In the genomic region with DNA sequence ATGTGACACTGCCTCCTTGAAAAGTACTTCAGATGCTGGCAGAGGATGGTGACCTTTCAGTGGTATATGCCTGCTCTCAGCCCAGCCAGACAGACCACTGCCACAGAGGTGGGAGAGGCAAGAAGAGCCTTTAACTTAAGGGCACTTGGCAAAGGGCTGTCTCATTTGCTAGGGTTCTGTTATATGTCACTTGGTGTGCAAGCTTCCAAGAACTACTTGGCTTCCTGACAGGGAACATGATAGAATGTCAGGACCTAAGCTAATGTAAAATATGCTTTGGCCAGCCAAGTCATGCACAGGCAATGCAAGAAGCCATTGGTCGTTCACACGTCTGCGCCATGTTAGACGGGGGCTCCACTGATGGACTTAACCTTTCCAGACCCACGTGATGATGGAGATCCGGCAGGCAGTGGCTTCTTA, we compare ENCODE assay signal across 13 cellular contexts. TPM values are rescaled to one million over a fixed set of nuclear protein-coding genes. Genes with fewer than 3 reads are reported as not detected.
A peak's percentile ranks its signal among the peaks of the same experiment; 100 is the strongest.
DNase-seq lines count a peak whose midpoint lies in the region; ATAC-seq and TF ChIP-seq lines count a peak whose summit lies in the region.
"Had no signal": no experiment of that assay in that cellular context is flagged by ENCODE, and none has a peak within 500 bp of the region (broad histone marks: within the 10 kb centered on the region; RNA-seq: fewer than 3 reads in every experiment).

No MANE protein-coding gene starts in this region.

- peak overlapping the region; percentile 50 to 89 (median 81) for H3K27ac ChIP-seq in heart right ventricle
- H3K27ac ChIP-seq in psoas muscle: peak overlapping the region; percentile 86

- ATAC-seq in stimulated activated naive CD8-positive, alpha-beta T cell treated with anti-CD3 and anti-CD28 coated beads, Interleukin-15, Interleukin-2, amounts not matched to agents 100 U/mL and 50 U/mL, for 24 hours: peak; percentile 22
- no peak for ATAC-seq in stimulated activated naive CD8-positive, alpha-beta T cell treated with anti-CD3 and anti-CD28 coated beads, Interleukin-15, amount 100 ng/mL, for 72 hours
- ATAC-seq in heart right ventricle (peak; percentile 69 to 90 (median 81)), psoas muscle (peak; percentile 73 to 79 (median 74)), HG02970 (IDR thresholded peaks at IDR 0.05; ENCODE audit: low FRiP score, unreplicated experiment) (no peak)

- H3K27me3 ChIP-seq in heart right ventricle: no peaks in the 10 kb centered on the region
- no peaks in the 10 kb centered on the region for H3K27me3 ChIP-seq in psoas muscle (ENCODE audit: insufficient read depth in 3 of 3, low read length in 2 of 3)

- TF ChIP-seq CTCF in heart right ventricle (IDR thresholded peaks at IDR 0.05): no peak
- no peak for TF ChIP-seq CTCF in psoas muscle (IDR thresholded peaks at IDR 0.05)

- H3K36me3 ChIP-seq in heart right ventricle (no peaks in the 10 kb centered on the region), psoas muscle (ENCODE audit: insufficient read depth in 1 of 2, low read depth in 1 of 2) (no peaks in the 10 kb centered on the region)

- H3K27ac Mint-ChIP-seq in stimulated activated naive CD8-positive, alpha-beta T cell treated with anti-CD3 and anti-CD28 coated beads, Interleukin-15, amount 100 ng/mL, for 72 hours: no peak overlapping the region
- H3K27ac Mint-ChIP-seq in activated naive CD4-positive, alpha-beta T cell treated with anti-CD3 and anti-CD28 coated beads for 36 hours: no peak overlapping the region
- H3K27ac Mint-ChIP-seq: H9 had no signal

- H3K4me3 ChIP-seq in heart right ventricle (no peak overlapping the region), psoas muscle (no peak overlapping the region)

- peaks cover 0 to 83% (median 26%) of the 10 kb centered on the region in 9 donors for H3K4me1 ChIP-seq in heart right ventricle
- H3K4me1 ChIP-seq in psoas muscle: peaks cover 75% of the 10 kb centered on the region

- H3K9me3 ChIP-seq in heart right ventricle: peaks cover 0 to 3% (median 0%) of the 10 kb centered on the region in 11 donors
- H3K9me3 ChIP-seq in psoas muscle: no peaks in the 10 kb centered on the region

- WGBS in heart right ventricle, 2 donors: 31 to 62% methylated on average over 6 of the region's 6 CpGs
- 30 to 38% (median 31%) methylated on average over 6 of the region's 6 CpGs for WGBS in psoas muscle, 3 donors

- DNase-seq in stimulated activated naive CD8-positive, alpha-beta T cell treated with anti-CD3 and anti-CD28 coated beads, Interleukin-15, Interleukin-2, amounts not matched to agents 100 U/mL and 50 U/mL, for 24 hours: no peak
- DNase-seq in stimulated activated naive CD8-positive, alpha-beta T cell treated with anti-CD3 and anti-CD28 coated beads, Interleukin-15, amount 100 ng/mL, for 72 hours: no peak
- DNase-seq in heart right ventricle: peak; percentile 37 to 69
- peak; percentile 32 to 81 for DNase-seq in psoas muscle
- DNase-seq in NCI-H1930 (lab: John Stamatoyannopoulos, UW): no peak
- DNase-seq in activated naive CD4-positive, alpha-beta T cell treated with anti-CD3 and anti-CD28 coated beads for 36 hours: no peak
- no peak for DNase-seq in COLO668 (lab: John Stamatoyannopoulos, UW; ENCODE audit: unreplicated experiment)
- DNase-seq: C1 segment of cervical spinal cord, H9, NCI-H1436, NCI-H2081 treated with DMSO at 0.1 percent for 48 hours, NCI-H524 had no signal

- no peak overlapping the region for H3K4me3 Mint-ChIP-seq in stimulated activated naive CD8-positive, alpha-beta T cell treated with anti-CD3 and anti-CD28 coated beads, Interleukin-15, amount 100 ng/mL, for 72 hours
- H3K4me3 Mint-ChIP-seq in activated naive CD4-positive, alpha-beta T cell treated with anti-CD3 and anti-CD28 coated beads for 36 hours: no peak overlapping the region
- H3K4me3 Mint-ChIP-seq: H9 had no signal

- no peaks in the 10 kb centered on the region for H3K36me3 Mint-ChIP-seq in activated naive CD4-positive, alpha-beta T cell treated with anti-CD3 and anti-CD28 coated beads for 36 hours (ENCODE audit: low read depth)

- intact Hi-C loops in heart right ventricle (cut with DNase I) (loop anchor here in 1 of 10 donors (5.0 kb wide), 1 partner anchor 39 kb away; no protein-coding TSS in a partner anchor), psoas muscle (cut with DNase I) (no loop called here)
- intact Hi-C loops in activated naive CD4-positive, alpha-beta T cell treated with anti-CD3 and anti-CD28 coated beads for 36 hours (cut with micrococcal nuclease): no loop called here

- no peaks in the 10 kb centered on the region for H3K9me3 Mint-ChIP-seq in stimulated activated naive CD8-positive, alpha-beta T cell treated with anti-CD3 and anti-CD28 coated beads, Interleukin-15, amount 100 ng/mL, for 72 hours
- H3K9me3 Mint-ChIP-seq in activated naive CD4-positive, alpha-beta T cell treated with anti-CD3 and anti-CD28 coated beads for 36 hours: no peaks in the 10 kb centered on the region
- H3K9me3 Mint-ChIP-seq: H9 had no signal

- CTCF ChIA-PET in activated naive CD4-positive, alpha-beta T cell treated with anti-CD3 and anti-CD28 coated beads for 36 hours (lab: Charles Lee): no interaction called here

- no peaks in the 10 kb centered on the region for H3K27me3 Mint-ChIP-seq in stimulated activated naive CD8-positive, alpha-beta T cell treated with anti-CD3 and anti-CD28 coated beads, Interleukin-15, amount 100 ng/mL, for 72 hours
- no peaks in the 10 kb centered on the region for H3K27me3 Mint-ChIP-seq in activated naive CD4-positive, alpha-beta T cell treated with anti-CD3 and anti-CD28 coated beads for 36 hours (ENCODE audit: low read depth)

- no peaks in the 10 kb centered on the region for H3K4me1 Mint-ChIP-seq in stimulated activated naive CD8-positive, alpha-beta T cell treated with anti-CD3 and anti-CD28 coated beads, Interleukin-15, amount 100 ng/mL, for 72 hours
- H3K4me1 Mint-ChIP-seq in activated naive CD4-positive, alpha-beta T cell treated with anti-CD3 and anti-CD28 coated beads for 36 hours (ENCODE audit: low read depth): peaks cover 3% of the 10 kb centered on the region

RNA-seq across cellular contexts. Expression of gene RBM20, which starts 54.7 kb away (rescaled TPM):
- total RNA-seq in heart right ventricle (100 to 1,000 TPM in 8 of 10 donors, 10 to 100 TPM in 2; 69.4 to 186 (median 145) TPM), psoas muscle (10 to 100 TPM; 14.2 to 48.8 (median 25.1) TPM)
- polyA plus RNA-seq in heart right ventricle (10 to 100 TPM; 10.1 to 61.9 TPM), psoas muscle (10 to 100 TPM in 1 of 3 donors, 1 to 10 TPM in 2; 1.6 to 11.7 (median 6.7) TPM)
- under 1 TPM; 0.40 to 0.50 TPM for total RNA-seq in activated naive CD4-positive, alpha-beta T cell treated with anti-CD3 and anti-CD28 coated beads for 36 hours

Comparison
In these comparisons a context has a peak if more than half of its experiments do, and no peak if none do; other contexts are left out.
1. ATAC-seq: peak in stimulated activated naive CD8-positive, alpha-beta T cell treated with anti-CD3 and anti-CD28 coated beads, Interleukin-15, Interleukin-2, amounts not matched to agents 100 U/mL and 50 U/mL, for 24 hours (single experiment), heart right ventricle (8 of 8) and psoas muscle (4 of 4); none in stimulated activated naive CD8-positive, alpha-beta T cell treated with anti-CD3 and anti-CD28 coated beads, Interleukin-15, amount 100 ng/mL, for 72 hours (single experiment) and HG02970 (single experiment).
2. DNase-seq: peak in heart right ventricle (2 of 2) and psoas muscle (2 of 2); none in stimulated activated naive CD8-positive, alpha-beta T cell treated with anti-CD3 and anti-CD28 coated beads, Interleukin-15, Interleukin-2, amounts not matched to agents 100 U/mL and 50 U/mL, for 24 hours (single experiment), stimulated activated naive CD8-positive, alpha-beta T cell treated with anti-CD3 and anti-CD28 coated beads, Interleukin-15, amount 100 ng/mL, for 72 hours (0 of 2), NCI-H1930 (0 of 2), activated naive CD4-positive, alpha-beta T cell treated with anti-CD3 and anti-CD28 coated beads for 36 hours (single experiment) and COLO668 (single experiment).
3. RNA of gene RBM20, which starts 54.7 kb away (total RNA-seq): 69.4 to 186 TPM in heart right ventricle and 14.2 to 48.8 TPM in psoas muscle; 0.40 to 0.50 TPM in activated naive CD4-positive, alpha-beta T cell treated with anti-CD3 and anti-CD28 coated beads for 36 hours; every median in the first group is over 10 times any median in the second.